In the genomic region with DNA sequence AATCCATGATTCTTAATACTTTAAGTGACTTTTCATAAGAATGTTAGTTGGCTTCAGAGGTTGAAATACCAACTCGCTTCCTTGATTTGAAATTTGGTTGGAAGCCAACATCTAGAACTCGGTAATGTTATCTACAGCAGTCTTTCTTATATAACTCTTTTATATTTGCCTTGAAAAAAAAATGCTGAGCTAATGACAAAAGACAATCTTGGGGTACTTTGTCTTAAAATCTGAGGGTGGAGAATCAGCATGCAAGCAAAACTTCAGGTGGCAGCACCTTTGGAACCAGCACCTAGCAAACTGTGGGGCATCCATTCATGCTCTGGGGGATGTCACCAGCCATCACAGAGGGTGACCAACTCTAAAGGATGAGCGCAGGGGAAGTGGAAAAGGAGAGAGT, we compare ENCODE assay signal across 30 cellular contexts.
"Had no signal": no experiment of that assay in that cellular context is flagged by ENCODE, and none has a peak within 500 bp of the region (broad histone marks: within the 10 kb centered on the region; RNA-seq: fewer than 3 reads in every experiment).

No MANE protein-coding gene starts in this region.

- H3K4me1 ChIP-seq: ascending aorta had no signal

- H3K27ac ChIP-seq: ascending aorta, cardiac muscle cell, VCaP had no signal

- H3K9me3 ChIP-seq: ascending aorta had no signal

- H3K27me3 ChIP-seq: ascending aorta, cardiac muscle cell had no signal

- FAIRE-seq: bronchial epithelial cell, TTC549 had no signal

- H3K4me3 ChIP-seq: ascending aorta, cardiac muscle cell had no signal

- DNase-seq: activated B cell treated with CpG ODN at 0.5 μM for 24 hours; activated CD4-positive, alpha-beta memory T cell treated with anti-CD3 and anti-CD28 coated beads, Interleukin-2, amount 10 ng/mL, durations not matched to agents 7 days and 5 days; activated CD4-positive, alpha-beta T cell treated with anti-CD3 and anti-CD28 coated beads for 36 hours; activated CD4-positive, alpha-beta T cell treated with anti-CD3 and anti-CD28 coated beads for 48 hours; activated CD4-positive, alpha-beta T cell treated with anti-CD3 and anti-CD28 coated beads, Interleukin-2, amount 10 ng/mL, durations not matched to agents 7 days and 5 days; activated CD4-positive, alpha-beta T cell treated with anti-CD3 and anti-CD28 coated beads, Interleukin-2, amount 50 U/mL, for 48 hours; activated CD4-positive, CD25-positive, alpha-beta regulatory T cell treated with anti-CD3 and anti-CD28 coated beads, Interleukin-2, amount 50 U/mL, for 72 hours; activated CD8-positive, alpha-beta memory T cell treated with anti-CD3 and anti-CD28 coated beads for 24 hours; activated CD8-positive, alpha-beta memory T cell treated with anti-CD3 and anti-CD28 coated beads, Interleukin-2, amount 10 ng/mL, durations not matched to agents 7 days and 5 days; activated CD8-positive, alpha-beta memory T cell treated with anti-CD3 and anti-CD28 coated beads, Interleukin-2, amount 50 U/mL, for 48 hours; activated CD8-positive, alpha-beta T cell treated with anti-CD3 and anti-CD28 coated beads, Interleukin-2, amount 10 ng/mL, durations not matched to agents 7 days and 5 days; activated effector memory CD4-positive, alpha-beta T cell treated with Interleukin-2 at 50 U/mL for 16 hours; activated gamma-delta T cell; activated naive CD4-positive, alpha-beta T cell treated with anti-CD3 and anti-CD28 coated beads, Interleukin-2, amount 10 ng/mL, durations not matched to agents 7 days and 5 days; activated naive CD4-positive, alpha-beta T cell treated with Interleukin-2 at 50 U/mL for 16 hours; activated naive CD8-positive, alpha-beta T cell treated with anti-CD3 and anti-CD28 coated beads, Interleukin-2, amount 10 ng/mL, durations not matched to agents 7 days and 5 days; activated naive CD8-positive, alpha-beta T cell treated with anti-CD3 and anti-CD28 coated beads, Interleukin-2, amount 50 U/mL, for 24 hours; activated T-cell treated with anti-CD3 and anti-CD28 coated beads, Interleukin-2, amount 50 U/mL, for 24 hours; activated T-cell treated with anti-CD3 and anti-CD28 coated beads, Interleukin-2, amount 50 U/mL, for 48 hours; amygdala; anterior cingulate cortex; caudate nucleus; cerebellar nuclear complex; T-helper 2 cell; T-helper 9 cell had no signal

- H3K36me3 ChIP-seq: ascending aorta, cardiac muscle cell had no signal

- ATAC-seq: activated CD4-positive, alpha-beta T cell treated with anti-CD3 and anti-CD28 coated beads for 36 hours; activated CD8-positive, alpha-beta memory T cell treated with anti-CD3 and anti-CD28 coated beads, Interleukin-2, amount 10 ng/mL, durations not matched to agents 7 days and 5 days; activated CD8-positive, alpha-beta T cell treated with anti-CD3 and anti-CD28 coated beads, Interleukin-2, amount 10 ng/mL, durations not matched to agents 7 days and 5 days; activated naive CD8-positive, alpha-beta T cell treated with anti-CD3 and anti-CD28 coated beads, Interleukin-2, amount 50 U/mL, for 24 hours had no signal
